ENCODE assay signal across 10 cellular contexts in genomic region chr10:2619472-2619871, GRCh38.
DNase-seq lines count a peak whose midpoint lies in the region; ATAC-seq, FAIRE-seq and TF ChIP-seq lines count a peak whose summit lies in the region.
"Had no signal": no experiment of that assay in that cellular context is flagged by ENCODE, and none has a peak within 500 bp of the region (broad histone marks: within the 10 kb centered on the region; RNA-seq: fewer than 3 reads in every experiment).

No MANE protein-coding gene starts in this region.

- H3K9me3 ChIP-seq in A673 (ENCODE audit: low read depth, low read length, poor library complexity, severe bottlenecking) (no peaks in the 10 kb centered on the region), GM12878 (replicated peaks; ENCODE audit: control insufficient read depth, insufficient read depth, low read length) (no peaks in the 10 kb centered on the region), T-helper 17 cell (ENCODE audit: control insufficient read depth, low read length, poor library complexity, severe bottlenecking) (no peaks in the 10 kb centered on the region)

- intact Hi-C loops in A673 (cut with micrococcal nuclease; ENCODE audit: unreplicated experiment) (no loop called here), GM12878 (cut with micrococcal nuclease; ENCODE audit: unreplicated experiment) (loop anchor here (1.0 to 2.0 kb wide), 3 partner anchors 308 to 423 kb away; no protein-coding TSS in a partner anchor)

- H3K4me2 ChIP-seq in GM12878 (ENCODE audit: control insufficient read depth, insufficient read depth), result no peak overlapping the region

- in situ Hi-C loops in GM13977 (cut with MboI; ENCODE audit: low pct_unique_long_range_greater_than_20kb, low sequenced_read_pairs, unreplicated experiment), result no loop called here
- in situ Hi-C loops in GM12878 (cut with MboI), result no loop called here
- in situ Hi-C loops in G401 (cut with HindIII; ENCODE audit: low sequenced_read_pairs), result no loop called here

- peaks cover 5% of the 10 kb centered on the region for H3K27me3 Mint-ChIP-seq in T-helper 17 cell

- SMC1A ChIA-PET in GM12878 (lab: Charles Lee; ENCODE audit: uncharacterized antibody, unreplicated experiment), result no interaction called here

- no peaks in the 10 kb centered on the region for H3K79me2 ChIP-seq in GM12878 (ENCODE audit: control insufficient read depth, insufficient read depth, low read length)

- TF ChIP-seq POLR2A in GM12878 (IDR thresholded peaks at IDR 0.05; ENCODE audit: low read depth, low read length), result no peak

- no peak for TF ChIP-seq EP300 in GM12878 (IDR thresholded peaks at IDR 0.05; ENCODE audit: borderline replicate concordance in 1 of 2, control insufficient read depth in 1 of 2, low read depth in 2 of 2, low read length in 2 of 2)

- peaks cover 2% of the 10 kb centered on the region for H3K36me3 Mint-ChIP-seq in T-helper 17 cell (ENCODE audit: low read depth)

- H3K4me1 Mint-ChIP-seq in T-helper 17 cell, result no peaks in the 10 kb centered on the region

- H3K4me3 Mint-ChIP-seq in T-helper 17 cell, result no peak overlapping the region

- peak; percentile 85 for TF ChIP-seq CTCF in A673 (conservative IDR thresholded peaks at IDR 0.05; ENCODE audit: low read depth, low read length)
- TF ChIP-seq CTCF in GM13977 (IDR thresholded peaks at IDR 0.05; ENCODE audit: extremely low read depth, insufficient read depth, missing control alignments), result peak; percentile 9
- TF ChIP-seq CTCF in GM12878 (IDR thresholded peaks at IDR 0.05 in 2 of 3, conservative IDR thresholded peaks at IDR 0.05 in 1 of 3; ENCODE audit: control insufficient read depth in 2 of 3, extremely low read depth in 1 of 3, insufficient read depth in 1 of 3, low read depth in 3 of 3, low read length in 3 of 3), result peak; percentile 33 to 64 (median 58); a peak in 5 of 6 replicates
- TF ChIP-seq CTCF in GM20000 (IDR thresholded peaks at IDR 0.05; ENCODE audit: extremely low read depth, missing control alignments), result no peak

- H3K27me3 ChIP-seq in A673 (replicated peaks; ENCODE audit: insufficient read depth, low read depth, low read length, poor library complexity), result peaks cover 19% of the 10 kb centered on the region
- no peaks in the 10 kb centered on the region for H3K27me3 ChIP-seq in GM12878 (replicated peaks in 1 of 2; ENCODE audit: control insufficient read depth in 2 of 2, insufficient read depth in 2 of 2, low read length in 1 of 2)

- peaks cover 5% of the 10 kb centered on the region for H3K4me1 ChIP-seq in A673 (ENCODE audit: insufficient read depth, low read length, poor library complexity, severe bottlenecking)
- no peaks in the 10 kb centered on the region for H3K4me1 ChIP-seq in GM12878 (ENCODE audit: control insufficient read depth, insufficient read depth, low read length)

- 24% methylated on average over 4 of the region's 4 CpGs for WGBS in GM12878 (ENCODE audit: insufficient coverage, insufficient replicate concordance, low lambda C conversion rate, missing lambda C conversion rate)

- H3K36me3 ChIP-seq in A673 (ENCODE audit: insufficient read depth, low read length, poor library complexity, severe bottlenecking) (no peaks in the 10 kb centered on the region), GM12878 (ENCODE audit: control insufficient read depth in 2 of 2, insufficient read depth in 2 of 2, low read length in 1 of 2) (no peaks in the 10 kb centered on the region)

- no peak overlapping the region for H2AFZ ChIP-seq in GM12878 (ENCODE audit: control insufficient read depth, low read depth, low read length)

- DNase-seq in A673 (ENCODE audit: low spot score), result peak; percentile 74
- no peak for DNase-seq in GM13977 (ENCODE audit: low spot score)
- DNase-seq in NCI-H460 (ENCODE audit: extremely low read depth, low read depth), result peak; percentile 13
- no peak for DNase-seq in GM12878 (ENCODE audit: low read depth, low spot score)
- no peak for DNase-seq in T-helper 17 cell
- DNase-seq in G401 (ENCODE audit: low spot score), result no peak
- no peak for DNase-seq in GM20000 (ENCODE audit: low spot score)
- DNase-seq: GF-D8, GOT3 had no signal

- H3K27ac ChIP-seq in A673 (ENCODE audit: low read depth, low read length, poor library complexity, severe bottlenecking) (no peak overlapping the region), GM12878 (ENCODE audit: control insufficient read depth, insufficient read depth) (no peak overlapping the region)

- H3K4me3 ChIP-seq in A673 (ENCODE audit: low read depth, low read length, poor library complexity, severe bottlenecking) (no peak overlapping the region), GM12878 (no peak overlapping the region)

- BruUV-seq in A673 (replicated peaks; lab: Mats Ljungman, UMichigan) (no TSS peak), GM12878 (replicated peaks; lab: Mats Ljungman, UMichigan) (no TSS peak)

- H3K27ac Mint-ChIP-seq in T-helper 17 cell, result no peak overlapping the region

- H4K20me1 ChIP-seq in GM12878 (ENCODE audit: control insufficient read depth, insufficient read depth), result no peaks in the 10 kb centered on the region

- no peak overlapping the region for H3K9ac ChIP-seq in GM12878 (ENCODE audit: control insufficient read depth, insufficient read depth, low read length)

- CTCF ChIA-PET in A673 (lab: Charles Lee), result interaction anchor here (0.6 kb wide), 1 partner anchor 695 kb away, joined by 4 read pairs; no protein-coding TSS in a partner anchor
- CTCF ChIA-PET in GM12878 (lab: Yijun Ruan, JAX), result interaction anchor here (2.3 kb wide), 1 partner anchor 424 kb away, joined by 6 read pairs; no protein-coding TSS in a partner anchor

- RAD21 ChIA-PET in GM12878 (lab: Charles Lee; ENCODE audit: unreplicated experiment), result no interaction called here

- 0 out of 2 replicates have a peak, but pooled peaks have one; percentile 15 for TF ChIP-seq RAD21 in GM12878 (IDR thresholded peaks at IDR 0.05; ENCODE audit: insufficient read depth, low read depth, low read length)

- FAIRE-seq in GM12878 (lab: Jason Lieb, UNC), result no peak

- POLR2A ChIA-PET in A673 (lab: Charles Lee; ENCODE audit: low non-redundant PET), result no interaction called here
- POLR2A ChIA-PET in GM12878 (lab: Charles Lee), result no interaction called here

- ATAC-seq in GM12878 (peak; percentile 79), HG03139 (IDR thresholded peaks at IDR 0.05; ENCODE audit: unreplicated experiment) (no peak), T-helper 17 cell (no peak)

TF ChIP-seq in GM12878, 131 proteins besides CTCF, POLR2A, EP300 and RAD21:
- TF ChIP-seq ETV6 (conservative IDR thresholded peaks at IDR 0.05 in 1 of 2, IDR thresholded peaks at IDR 0.05 in 1 of 2; ENCODE audit: borderline replicate concordance in 1 of 2, low read depth in 1 of 2), result no peak
- no peak for TF ChIP-seq GATAD2B (conservative IDR thresholded peaks at IDR 0.05; ENCODE audit: low read depth)
- TF ChIP-seq SMC3 (IDR thresholded peaks at IDR 0.05; ENCODE audit: borderline replicate concordance, low read length), result peak; percentile 34; the same call in 1 of the 2 replicates

Comparison
In these comparisons a context has a peak if more than half of its experiments do, and no peak if none do; other contexts are left out.
1. DNase-seq: peak in A673 (single experiment) and NCI-H460 (single experiment); none in GM13977 (single experiment), GM12878 (single experiment), T-helper 17 cell (0 of 3), G401 (single experiment) and GM20000 (single experiment).